In genomic region chr11:133945087-133945974, GRCh38 we compare ENCODE assay signal across 9 cellular contexts. TPM values are rescaled to one million over a fixed set of nuclear protein-coding genes. Genes with fewer than 3 reads are reported as not detected.
DNase-seq lines count a peak whose midpoint lies in the region; ATAC-seq, FAIRE-seq and TF ChIP-seq lines count a peak whose summit lies in the region.
"Had no signal": no experiment of that assay in that cellular context is flagged by ENCODE, and none has a peak within 500 bp of the region (broad histone marks: within the 10 kb centered on the region; RNA-seq: fewer than 3 reads in every experiment).

No MANE protein-coding gene starts in this region.

- no peak for FAIRE-seq in small intestine (lab: Jason Lieb, UNC)

- no peak for TF ChIP-seq CTCF in left ventricle myocardium inferior (IDR thresholded peaks at IDR 0.05; ENCODE audit: borderline replicate concordance)

- H3K4me1 ChIP-seq in left ventricle myocardium inferior (peaks cover 67% of the 10 kb centered on the region), small intestine (ENCODE audit: control insufficient read depth in 2 of 2, insufficient read depth in 1 of 2, low read depth in 1 of 2, low read length in 1 of 2) (no peaks in the 10 kb centered on the region)

- no peaks in the 10 kb centered on the region for H3K27me3 ChIP-seq in left ventricle myocardium inferior (ENCODE audit: low read depth)
- peaks cover 0 to 7% of the 10 kb centered on the region in 2 donors for H3K27me3 ChIP-seq in small intestine (ENCODE audit: control insufficient read depth in 2 of 2, insufficient read depth in 2 of 2, low read length in 2 of 2)

- H3K4me3 ChIP-seq in left ventricle myocardium inferior (peak overlapping the region; percentile 49), small intestine (ENCODE audit: low read depth in 1 of 2, low read length in 2 of 2) (no peak overlapping the region)

- H3K27ac ChIP-seq in left ventricle myocardium inferior (replicated peaks) (peak overlapping the region; percentile 77), small intestine (ENCODE audit: low read depth in 1 of 2, low read length in 1 of 2) (no peak overlapping the region)
- H3K27ac ChIP-seq: HL-60 had no signal

- DNase-seq in NCI-H69 (lab: John Stamatoyannopoulos, UW) (peak; percentile 31), activated T-helper 1 cell treated with Interleukin-2 at 50 U/mL for 16 hours (ENCODE audit: low read depth) (peak; percentile 78), left ventricle myocardium inferior (peak; percentile 69), NCI-H345 (lab: John Stamatoyannopoulos, UW) (no peak), small intestine (no peak), NK-92 (lab: John Stamatoyannopoulos, UW; ENCODE audit: unreplicated experiment) (no peak)
- peak; percentile 72 for DNase-seq in stimulated activated CD8-positive, alpha-beta memory T cell treated with anti-CD3 and anti-CD28 coated beads, Interleukin-4, amount 100 ng/mL, for 24 hours (ENCODE audit: low read depth)

- H3K9me3 ChIP-seq in left ventricle myocardium inferior (replicated peaks) (no peaks in the 10 kb centered on the region), small intestine (ENCODE audit: control insufficient read depth, low read depth) (no peaks in the 10 kb centered on the region)

- ATAC-seq in HG03025 (IDR thresholded peaks at IDR 0.05; ENCODE audit: low FRiP score, unreplicated experiment), result no peak

- intact Hi-C loops in left ventricle myocardium inferior (cut with micrococcal nuclease), result no loop called here

- 49 to 52% (median 51%) methylated on average over 21 to 27 of the region's 27 CpGs for WGBS in small intestine, 3 donors

- H3K36me3 ChIP-seq in left ventricle myocardium inferior (peaks cover 24% of the 10 kb centered on the region), small intestine (ENCODE audit: control insufficient read depth in 2 of 2, insufficient read depth in 2 of 2, low read length in 2 of 2) (no peaks in the 10 kb centered on the region)

RNA-seq across cellular contexts. Expression of gene IGSF9B, which starts 11.4 kb away (rescaled TPM):
- total RNA-seq in left ventricle myocardium inferior, result 44.1 TPM
- polyA plus RNA-seq in small intestine, result 1 to 10 TPM in 2 of 3 donors, not detected in 1; 1.4 to 2.1 TPM

Comparison
In these comparisons a context has a peak if more than half of its experiments do, and no peak if none do; other contexts are left out.
1. DNase-seq: peak in NCI-H69 (single experiment), activated T-helper 1 cell treated with Interleukin-2 at 50 U/mL for 16 hours (single experiment), left ventricle myocardium inferior (single experiment) and stimulated activated CD8-positive, alpha-beta memory T cell treated with anti-CD3 and anti-CD28 coated beads, Interleukin-4, amount 100 ng/mL, for 24 hours (single experiment); none in NCI-H345 (single experiment), small intestine (single experiment) and NK-92 (single experiment).